8 cellular contexts compared by ENCODE assay signal in the genomic region with DNA sequence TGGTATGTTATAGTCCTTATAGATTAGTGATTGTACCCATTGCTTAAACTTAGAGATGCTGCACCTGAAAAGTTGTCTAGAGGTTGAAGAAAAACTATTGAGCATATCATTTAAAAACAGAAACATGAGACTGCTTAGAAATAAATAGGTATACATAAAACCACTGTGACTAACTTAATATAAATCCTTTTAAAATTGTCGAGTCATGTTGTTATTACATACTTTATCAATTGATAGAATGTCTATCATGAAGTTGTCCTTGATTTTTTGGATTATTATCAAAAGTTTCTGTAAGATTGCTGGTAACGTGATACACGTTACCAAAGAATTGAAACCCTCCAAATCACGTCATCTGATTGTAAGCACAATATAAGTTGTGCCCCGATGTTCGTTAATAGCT.
"Had no signal": no experiment of that assay in that cellular context is flagged by ENCODE, and none has a peak within 500 bp of the region (broad histone marks: within the 10 kb centered on the region; RNA-seq: fewer than 3 reads in every experiment).

No MANE protein-coding gene starts in this region.

- H2AFZ ChIP-seq: GM23248 had no signal

- H3K27ac ChIP-seq: GM23248, HL-60 had no signal

- DNase-seq: GM23248, GOT3, H9, HCEC 1CT, HFFc6, Kasumi-1, KG1 had no signal

- H3K4me3 ChIP-seq: GM23248 had no signal

- H3K9ac ChIP-seq: GM23248 had no signal
